In genomic region chr7:129613016-129613337, GRCh38 we compare ENCODE assay signal across 8 cellular contexts. TPM values are rescaled to one million over a fixed set of nuclear protein-coding genes. Genes with fewer than 3 reads are reported as not detected.
DNase-seq lines count a peak whose midpoint lies in the region; ATAC-seq lines count a peak whose summit lies in the region.

No MANE protein-coding gene starts in this region.

- H3K4me1 ChIP-seq in subcutaneous abdominal adipose tissue (ENCODE audit: control insufficient read depth in 5 of 5, insufficient read depth in 5 of 5, low read length in 5 of 5), result peaks cover 3 to 43% (median 26%) of the 10 kb centered on the region in 5 donors

- H3K4me1 Mint-ChIP-seq in activated CD4-positive, alpha-beta T cell treated with anti-CD3 and anti-CD28 coated beads for 36 hours, result peaks cover 67% of the 10 kb centered on the region
- peaks cover 62% of the 10 kb centered on the region for H3K4me1 Mint-ChIP-seq in activated naive CD8-positive, alpha-beta T cell (ENCODE audit: low read depth)
- H3K4me1 Mint-ChIP-seq in immature natural killer cell, result peaks cover 76 to 86% of the 10 kb centered on the region in 2 donors

- no peak for DNase-seq in activated CD4-positive, alpha-beta T cell treated with anti-CD3 and anti-CD28 coated beads for 36 hours
- no peak for DNase-seq in activated CD4-positive, alpha-beta T cell treated with anti-CD3 and anti-CD28 coated beads for 1 hour
- DNase-seq in immature natural killer cell, result no peak
- DNase-seq in stimulated activated CD8-positive, alpha-beta memory T cell treated with anti-CD3 and anti-CD28 coated beads, Interleukin-4, amount 100 ng/mL, for 48 hours, result no peak

- peaks cover 0 to 6% (median 3%) of the 10 kb centered on the region in 5 donors for H3K36me3 ChIP-seq in subcutaneous abdominal adipose tissue (ENCODE audit: control insufficient read depth in 5 of 5, insufficient read depth in 5 of 5, low read length in 5 of 5)

- H3K27ac ChIP-seq in subcutaneous abdominal adipose tissue (ENCODE audit: low read depth, low read length), result peak overlapping the region; percentile 90

- H3K4me3 ChIP-seq in subcutaneous abdominal adipose tissue (ENCODE audit: low read depth in 1 of 5, low read length in 5 of 5), result peak overlapping the region; percentile 75 to 98 (median 95)

- no peaks in the 10 kb centered on the region for H3K27me3 ChIP-seq in subcutaneous abdominal adipose tissue (ENCODE audit: control insufficient read depth in 5 of 5, insufficient read depth in 4 of 5, low read length in 5 of 5)

- peak overlapping the region; percentile 89 for H3K27ac Mint-ChIP-seq in activated CD4-positive, alpha-beta T cell treated with anti-CD3 and anti-CD28 coated beads for 36 hours
- H3K27ac Mint-ChIP-seq in activated naive CD8-positive, alpha-beta T cell, result peak overlapping the region; percentile 95
- peak overlapping the region; percentile 92 to 99 (median 97) for H3K27ac Mint-ChIP-seq in immature natural killer cell

- H3K9ac ChIP-seq in subcutaneous abdominal adipose tissue (ENCODE audit: low read length in 5 of 5), result peak overlapping the region in 4 of 5 donors; percentile 91 to 98 (median 98)

- POLR2A ChIA-PET in activated CD4-positive, alpha-beta T cell treated with anti-CD3 and anti-CD28 coated beads for 36 hours (lab: Charles Lee), result interaction anchor here (0.6 kb wide), 1 partner anchor 18 kb away, joined by 3 read pairs; no protein-coding TSS in a partner anchor

- ATAC-seq in activated CD4-positive, alpha-beta T cell treated with anti-CD3 and anti-CD28 coated beads for 36 hours, result no peak
- ATAC-seq in HG03175 (IDR thresholded peaks at IDR 0.05; ENCODE audit: unreplicated experiment), result no peak
- no peak for ATAC-seq in HG03342 (IDR thresholded peaks at IDR 0.05; ENCODE audit: unreplicated experiment)

- peak overlapping the region; percentile 84 for H3K4me3 Mint-ChIP-seq in activated CD4-positive, alpha-beta T cell treated with anti-CD3 and anti-CD28 coated beads for 36 hours
- peak overlapping the region; percentile 95 for H3K4me3 Mint-ChIP-seq in activated naive CD8-positive, alpha-beta T cell
- H3K4me3 Mint-ChIP-seq in immature natural killer cell, result peak overlapping the region; percentile 93 to 98 (median 98)

- CTCF ChIA-PET in activated CD4-positive, alpha-beta T cell treated with anti-CD3 and anti-CD28 coated beads for 36 hours (lab: Charles Lee), result interaction anchor here (0.6 to 2.5 kb wide), 12 partner anchors 9 to 601 kb away, joined by 3 to 20 read pairs (median 4); no protein-coding TSS in a partner anchor

- H3K36me3 Mint-ChIP-seq in activated CD4-positive, alpha-beta T cell treated with anti-CD3 and anti-CD28 coated beads for 36 hours (ENCODE audit: low read depth), result peaks cover 31% of the 10 kb centered on the region
- peaks cover 6% of the 10 kb centered on the region for H3K36me3 Mint-ChIP-seq in activated naive CD8-positive, alpha-beta T cell
- H3K36me3 Mint-ChIP-seq in immature natural killer cell, result no peaks in the 10 kb centered on the region

- H3K9me3 ChIP-seq in subcutaneous abdominal adipose tissue (ENCODE audit: control insufficient read depth in 5 of 5, low read length in 5 of 5), result no peaks in the 10 kb centered on the region

- intact Hi-C loops in activated CD4-positive, alpha-beta T cell treated with anti-CD3 and anti-CD28 coated beads for 36 hours (cut with DNase I, micrococcal nuclease), result loop anchor here (2.0 to 10.0 kb wide), 9 partner anchors 82 to 1961 kb away; partner anchors contain the start of genes AHCYL2 (in 1 of the 2), SMKR1 (in 1 of the 2), SND1 (in 1 of the 2) and SSMEM1 (in 1 of the 2)

- no peaks in the 10 kb centered on the region for H3K9me3 Mint-ChIP-seq in activated CD4-positive, alpha-beta T cell treated with anti-CD3 and anti-CD28 coated beads for 36 hours (ENCODE audit: low read depth)
- no peaks in the 10 kb centered on the region for H3K9me3 Mint-ChIP-seq in activated naive CD8-positive, alpha-beta T cell (ENCODE audit: low read depth)
- no peaks in the 10 kb centered on the region for H3K9me3 Mint-ChIP-seq in immature natural killer cell

- H3K27me3 Mint-ChIP-seq in activated CD4-positive, alpha-beta T cell treated with anti-CD3 and anti-CD28 coated beads for 36 hours, result no peaks in the 10 kb centered on the region
- no peaks in the 10 kb centered on the region for H3K27me3 Mint-ChIP-seq in activated naive CD8-positive, alpha-beta T cell
- H3K27me3 Mint-ChIP-seq in immature natural killer cell (ENCODE audit: low read depth in 3 of 3), result peaks cover 7 to 14% (median 11%) of the 10 kb centered on the region in 3 donors

RNA-seq across cellular contexts. Expression of gene NRF1, which starts 1.5 kb away (rescaled TPM):
- 10 to 100 TPM; 20.5 to 28.9 TPM for total RNA-seq in activated CD4-positive, alpha-beta T cell treated with anti-CD3 and anti-CD28 coated beads for 36 hours
- polyA plus RNA-seq in immature natural killer cell, result 10 to 100 TPM in 2 of 3 donors, 1 to 10 TPM in 1; 9.8 to 24.7 (median 12.7) TPM
